6 cellular contexts compared by ENCODE assay signal in the genomic region with DNA sequence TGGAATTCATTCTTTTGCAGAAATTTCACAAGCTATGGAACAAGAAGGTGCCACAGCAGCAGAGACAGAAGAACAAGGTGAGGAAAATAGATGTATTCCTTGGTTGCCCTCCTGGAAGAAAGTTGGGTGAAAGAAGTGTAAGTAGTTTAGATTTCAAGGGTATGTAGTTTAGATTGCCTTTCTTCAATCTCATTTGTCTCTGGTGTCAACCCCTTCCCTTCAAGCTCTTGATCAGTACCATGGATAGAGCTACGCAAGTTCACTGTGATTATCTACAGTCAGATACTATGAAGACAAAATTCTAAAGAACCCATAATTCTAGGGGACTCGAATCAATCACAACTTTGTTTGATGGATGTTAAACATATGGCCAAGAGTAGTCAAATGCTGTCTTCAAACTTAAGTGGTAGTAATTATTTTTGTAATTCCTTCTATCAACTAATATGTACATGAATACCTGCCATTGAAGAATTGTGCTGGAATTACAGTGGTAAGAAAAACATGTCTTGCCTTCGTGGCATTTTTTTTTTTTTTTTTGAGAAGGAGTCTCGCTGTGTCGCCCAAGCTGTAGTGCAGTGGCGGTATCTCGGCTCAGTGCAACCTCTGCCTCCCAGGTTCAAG. TPM values are rescaled to one million over a fixed set of nuclear protein-coding genes. Genes with fewer than 3 reads are reported as not detected.
"Had no signal": no experiment of that assay in that cellular context is flagged by ENCODE, and none has a peak within 500 bp of the region (broad histone marks: within the 10 kb centered on the region; RNA-seq: fewer than 3 reads in every experiment).

No MANE protein-coding gene starts in this region.

RNA-seq across cellular contexts. Expression of gene NLRP5, which starts 33.9 kb away (rescaled TPM):
- total RNA-seq: GM23248, H7, HFFc6, HT1080, LHCN-M2 had no signal
- polyA plus RNA-seq: GM23248, IgD-negative memory B cell had no signal
